ENCODE assay signal across 8 cellular contexts in genomic region chr12:65232490-65233077, GRCh38. TPM values are rescaled to one million over a fixed set of nuclear protein-coding genes. Genes with fewer than 3 reads are reported as not detected.
DNase-seq lines count a peak whose midpoint lies in the region; ATAC-seq and TF ChIP-seq lines count a peak whose summit lies in the region.

No MANE protein-coding gene starts in this region.

- peak; percentile 79 for TF ChIP-seq CTCF in HFFc6 (IDR thresholded peaks at IDR 0.05)
- peak in 1 of 2 donors; percentile 40 for TF ChIP-seq CTCF in left lung (IDR thresholded peaks at IDR 0.05)

- H3K27me3 Mint-ChIP-seq in CD4-positive, CD25-positive, alpha-beta regulatory T cell, result no peaks in the 10 kb centered on the region
- no peaks in the 10 kb centered on the region for H3K27me3 Mint-ChIP-seq in HFFc6 (ENCODE audit: insufficient read depth)
- no peaks in the 10 kb centered on the region for H3K27me3 Mint-ChIP-seq in activated T-helper 17 cell treated with anti-CD3 and anti-CD28 coated beads, Interleukin-2, amount 50 U/mL, for 72 hours
- H3K27me3 Mint-ChIP-seq in activated T-helper 2 cell treated with anti-CD3 and anti-CD28 coated beads, Interferon-gamma antibody, Interleukin-2, Interleukin-4, amounts not matched to agents 10 μg/mL and 5 μg/mL and 100 μg/mL, durations not matched to agents 14 hours and 24 hours and 36 hours (ENCODE audit: low read depth), result no peaks in the 10 kb centered on the region

- intact Hi-C loops in left lung (cut with DNase I), result no loop called here
- intact Hi-C loops in activated T-helper 2 cell treated with anti-CD3 and anti-CD28 coated beads, Interferon-gamma antibody, Interleukin-2, Interleukin-4, amounts not matched to agents 10 μg/mL and 5 μg/mL and 100 μg/mL, durations not matched to agents 14 hours and 24 hours and 36 hours (cut with micrococcal nuclease), result loop anchor here (2.0 to 10.0 kb wide), 5 partner anchors 35 to 428 kb away; partner anchors contain the start of gene WIF1

- peaks cover 18 to 20% (median 19%) of the 10 kb centered on the region in 4 donors for H3K4me1 Mint-ChIP-seq in CD4-positive, CD25-positive, alpha-beta regulatory T cell
- peaks cover 31% of the 10 kb centered on the region for H3K4me1 Mint-ChIP-seq in HFFc6 (ENCODE audit: low read depth)
- H3K4me1 Mint-ChIP-seq in activated T-helper 17 cell treated with anti-CD3 and anti-CD28 coated beads, Interleukin-2, amount 50 U/mL, for 72 hours, result peaks cover 10% of the 10 kb centered on the region
- H3K4me1 Mint-ChIP-seq in activated T-helper 2 cell treated with anti-CD3 and anti-CD28 coated beads, Interferon-gamma antibody, Interleukin-2, Interleukin-4, amounts not matched to agents 10 μg/mL and 5 μg/mL and 100 μg/mL, durations not matched to agents 14 hours and 24 hours and 36 hours (ENCODE audit: low read depth), result peaks cover 9% of the 10 kb centered on the region

- peaks cover 28% of the 10 kb centered on the region for H3K36me3 Mint-ChIP-seq in CD4-positive, CD25-positive, alpha-beta regulatory T cell
- H3K36me3 Mint-ChIP-seq in HFFc6 (ENCODE audit: low read depth), result peaks cover 27% of the 10 kb centered on the region
- peaks cover 32% of the 10 kb centered on the region for H3K36me3 Mint-ChIP-seq in activated T-helper 17 cell treated with anti-CD3 and anti-CD28 coated beads, Interleukin-2, amount 50 U/mL, for 72 hours (ENCODE audit: low read depth)
- peaks cover 26% of the 10 kb centered on the region for H3K36me3 Mint-ChIP-seq in activated T-helper 2 cell treated with anti-CD3 and anti-CD28 coated beads, Interferon-gamma antibody, Interleukin-2, Interleukin-4, amounts not matched to agents 10 μg/mL and 5 μg/mL and 100 μg/mL, durations not matched to agents 14 hours and 24 hours and 36 hours (ENCODE audit: low read depth)

- H3K4me1 ChIP-seq in CD4-positive, CD25-positive, alpha-beta regulatory T cell (ENCODE audit: control insufficient read depth, insufficient read depth, low read length, poor library complexity, severe bottlenecking), result no peaks in the 10 kb centered on the region
- H3K4me1 ChIP-seq in left lung, result peaks cover 0 to 9% of the 10 kb centered on the region in 2 donors

- peaks cover 5 to 20% of the 10 kb centered on the region in 2 experiments for H3K9me3 ChIP-seq in CD4-positive, CD25-positive, alpha-beta regulatory T cell (ENCODE audit: control insufficient read depth in 2 of 2, low read length in 2 of 2)
- peaks cover 0 to 18% of the 10 kb centered on the region in 2 donors for H3K9me3 ChIP-seq in left lung

- H3K27me3 ChIP-seq in CD4-positive, CD25-positive, alpha-beta regulatory T cell (ENCODE audit: control insufficient read depth, insufficient read depth, low read length), result no peaks in the 10 kb centered on the region
- H3K27me3 ChIP-seq in left lung, result no peaks in the 10 kb centered on the region

- peak overlapping the region in 2 of 3 donors; percentile 5 to 17 for H3K27ac Mint-ChIP-seq in CD4-positive, CD25-positive, alpha-beta regulatory T cell
- H3K27ac Mint-ChIP-seq in HFFc6, result no peak overlapping the region
- H3K27ac Mint-ChIP-seq in activated T-helper 17 cell treated with anti-CD3 and anti-CD28 coated beads, Interleukin-2, amount 50 U/mL, for 72 hours, result peak overlapping the region; percentile 34
- H3K27ac Mint-ChIP-seq in activated T-helper 2 cell treated with anti-CD3 and anti-CD28 coated beads, Interferon-gamma antibody, Interleukin-2, Interleukin-4, amounts not matched to agents 10 μg/mL and 5 μg/mL and 100 μg/mL, durations not matched to agents 14 hours and 24 hours and 36 hours, result no peak overlapping the region

- H3K4me3 ChIP-seq in CD4-positive, CD25-positive, alpha-beta regulatory T cell (ENCODE audit: low read depth, low read length), result peak overlapping the region; percentile 12
- H3K4me3 ChIP-seq in left lung, result no peak overlapping the region

- no peak for ATAC-seq in CD4-positive, CD25-positive, alpha-beta regulatory T cell (ENCODE audit: low read depth in 2 of 2)
- ATAC-seq in activated T-helper 17 cell treated with anti-CD3 and anti-CD28 coated beads, Interleukin-2, amount 50 U/mL, for 72 hours (replicated peaks), result no peak
- ATAC-seq in left lung (peak; percentile 49), HG03520 (IDR thresholded peaks at IDR 0.05; ENCODE audit: unreplicated experiment) (no peak), GM19328 (IDR thresholded peaks at IDR 0.05; ENCODE audit: unreplicated experiment) (no peak), GM21367 (IDR thresholded peaks at IDR 0.05; ENCODE audit: unreplicated experiment) (no peak)

- peak in 2 of 3 donors; percentile 37 to 63 for DNase-seq in CD4-positive, CD25-positive, alpha-beta regulatory T cell
- DNase-seq in HFFc6 (peak; percentile 4), left lung (no peak)
- no peak for DNase-seq in activated T-helper 2 cell treated with anti-CD3 and anti-CD28 coated beads, Interferon-gamma antibody, Interleukin-2, Interleukin-4, amounts not matched to agents 10 μg/mL and 5 μg/mL and 100 μg/mL, durations not matched to agents 14 hours and 24 hours and 36 hours (ENCODE audit: low spot score)

- peaks cover 23% of the 10 kb centered on the region for H3K36me3 ChIP-seq in CD4-positive, CD25-positive, alpha-beta regulatory T cell (ENCODE audit: control insufficient read depth, insufficient read depth, low read length)
- peaks cover 0 to 12% of the 10 kb centered on the region in 2 donors for H3K36me3 ChIP-seq in left lung

- H3K27ac ChIP-seq in CD4-positive, CD25-positive, alpha-beta regulatory T cell (ENCODE audit: insufficient read depth, low read length, poor library complexity, severe bottlenecking), result no peak overlapping the region
- H3K27ac ChIP-seq in left lung, result no peak overlapping the region

- peaks cover 0 to 17% (median 5%) of the 10 kb centered on the region in 7 donors for H3K9me3 Mint-ChIP-seq in CD4-positive, CD25-positive, alpha-beta regulatory T cell
- H3K9me3 Mint-ChIP-seq in HFFc6, result peaks cover 13% of the 10 kb centered on the region
- no peaks in the 10 kb centered on the region for H3K9me3 Mint-ChIP-seq in activated T-helper 17 cell treated with anti-CD3 and anti-CD28 coated beads, Interleukin-2, amount 50 U/mL, for 72 hours
- peaks cover 25% of the 10 kb centered on the region for H3K9me3 Mint-ChIP-seq in activated T-helper 2 cell treated with anti-CD3 and anti-CD28 coated beads, Interferon-gamma antibody, Interleukin-2, Interleukin-4, amounts not matched to agents 10 μg/mL and 5 μg/mL and 100 μg/mL, durations not matched to agents 14 hours and 24 hours and 36 hours

- no peak overlapping the region for H3K4me3 Mint-ChIP-seq in CD4-positive, CD25-positive, alpha-beta regulatory T cell
- H3K4me3 Mint-ChIP-seq in HFFc6, result no peak overlapping the region; the same call in 1 of the 2 replicates
- no peak overlapping the region for H3K4me3 Mint-ChIP-seq in activated T-helper 17 cell treated with anti-CD3 and anti-CD28 coated beads, Interleukin-2, amount 50 U/mL, for 72 hours
- H3K4me3 Mint-ChIP-seq in activated T-helper 2 cell treated with anti-CD3 and anti-CD28 coated beads, Interferon-gamma antibody, Interleukin-2, Interleukin-4, amounts not matched to agents 10 μg/mL and 5 μg/mL and 100 μg/mL, durations not matched to agents 14 hours and 24 hours and 36 hours (ENCODE audit: low read depth), result no peak overlapping the region

RNA-seq across cellular contexts. Expression of gene MSRB3, which starts 45.9 kb away (rescaled TPM):
- total RNA-seq in CD4-positive, CD25-positive, alpha-beta regulatory T cell, result 1.8 TPM
- polyA plus RNA-seq in CD4-positive, CD25-positive, alpha-beta regulatory T cell, result not detected
- total RNA-seq in HFFc6 (2021; fragmentation: NEBNext Ultra II Directional; extraction: Animal tissue kit (Norgen Biotek cat#: 25700)), result 100 to 1,000 TPM; 108 to 143 (median 127) TPM
- total RNA-seq in activated T-helper 17 cell treated with anti-CD3 and anti-CD28 coated beads, Interleukin-2, amount 50 U/mL, for 72 hours, result not detected
- 10 to 100 TPM; 48.4 to 50.5 TPM for total RNA-seq in left lung
- total RNA-seq in activated T-helper 2 cell treated with anti-CD3 and anti-CD28 coated beads, Interferon-gamma antibody, Interleukin-2, Interleukin-4, amounts not matched to agents 10 μg/mL and 5 μg/mL and 100 μg/mL, durations not matched to agents 14 hours and 24 hours and 36 hours, result 0.18 TPM in 1 of 2 replicates, not detected in the other

Comparison
In these comparisons a context has a peak if more than half of its experiments do, and no peak if none do; other contexts are left out.
1. DNase-seq: peak in CD4-positive, CD25-positive, alpha-beta regulatory T cell (2 of 3) and HFFc6 (single experiment); none in left lung (0 of 2) and activated T-helper 2 cell treated with anti-CD3 and anti-CD28 coated beads, Interferon-gamma antibody, Interleukin-2, Interleukin-4, amounts not matched to agents 10 μg/mL and 5 μg/mL and 100 μg/mL, durations not matched to agents 14 hours and 24 hours and 36 hours (single experiment).
2. H3K27ac Mint-ChIP-seq: peak in CD4-positive, CD25-positive, alpha-beta regulatory T cell (2 of 3) and activated T-helper 17 cell treated with anti-CD3 and anti-CD28 coated beads, Interleukin-2, amount 50 U/mL, for 72 hours (single experiment); none in HFFc6 (single experiment) and activated T-helper 2 cell treated with anti-CD3 and anti-CD28 coated beads, Interferon-gamma antibody, Interleukin-2, Interleukin-4, amounts not matched to agents 10 μg/mL and 5 μg/mL and 100 μg/mL, durations not matched to agents 14 hours and 24 hours and 36 hours (single experiment).
3. RNA of gene MSRB3, which starts 45.9 kb away (total RNA-seq): 108 to 143 TPM in HFFc6 and 48.4 to 50.5 TPM in left lung; 1.8 TPM in CD4-positive, CD25-positive, alpha-beta regulatory T cell (single experiment), 0.18 TPM in activated T-helper 2 cell treated with anti-CD3 and anti-CD28 coated beads, Interferon-gamma antibody, Interleukin-2, Interleukin-4, amounts not matched to agents 10 μg/mL and 5 μg/mL and 100 μg/mL, durations not matched to agents 14 hours and 24 hours and 36 hours and not detected in activated T-helper 17 cell treated with anti-CD3 and anti-CD28 coated beads, Interleukin-2, amount 50 U/mL, for 72 hours; every median in the first group is over 10 times any median in the second.